19 cellular contexts compared by ENCODE assay signal in the genomic region with DNA sequence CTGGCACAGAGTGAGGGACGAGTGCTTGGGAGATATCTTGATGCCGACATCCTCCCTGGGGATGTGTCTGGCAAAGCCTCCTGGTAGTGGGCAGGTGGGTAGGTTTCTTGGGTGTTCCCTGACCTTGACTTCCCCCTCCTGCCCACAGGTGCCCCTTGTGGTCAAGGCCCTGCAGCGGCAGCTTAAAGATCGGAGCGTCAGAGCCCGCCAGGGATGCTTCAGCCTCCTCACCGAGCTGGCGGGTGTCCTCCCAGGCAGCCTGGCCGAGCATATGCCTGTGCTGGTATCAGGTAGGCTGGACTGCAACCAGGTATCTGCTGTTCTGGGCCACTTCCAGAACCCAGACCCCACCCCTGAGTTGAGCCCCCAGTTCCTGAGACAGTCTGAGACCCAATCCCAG. TPM values are rescaled to one million over a fixed set of nuclear protein-coding genes. Genes with fewer than 3 reads are reported as not detected.
DNase-seq lines count a peak whose midpoint lies in the region; ATAC-seq, FAIRE-seq and TF ChIP-seq lines count a peak whose summit lies in the region.
"Had no signal": no experiment of that assay in that cellular context is flagged by ENCODE, and none has a peak within 500 bp of the region (broad histone marks: within the 10 kb centered on the region; RNA-seq: fewer than 3 reads in every experiment).

No MANE protein-coding gene starts in this region.

- WGBS in K562 (ENCODE audit: insufficient coverage, low coverage, missing lambda C conversion rate), result 78% methylated on average over 5 of the region's 9 CpGs

- no TSS peak for BruUV-seq in HCT116 (replicated peaks; lab: Mats Ljungman, UMichigan)
- BruUV-seq in K562 (replicated peaks; lab: Mats Ljungman, UMichigan), result no TSS peak

- no peak overlapping the region for H3K27ac ChIP-seq in HCT116 (ENCODE audit: low read depth, low read length)
- H3K27ac ChIP-seq in K562 (ENCODE audit: extremely low read depth, low read depth, low read length), result no peak overlapping the region
- H3K27ac ChIP-seq in ascending aorta, result no peak overlapping the region
- H3K27ac ChIP-seq: C4-2B, RWPE1 had no signal

- intact Hi-C loops in HCT116 (cut with micrococcal nuclease), result no loop called here
- intact Hi-C loops in K562 (cut with micrococcal nuclease), result no loop called here
- intact Hi-C loops in ascending aorta (cut with DNase I), result no loop called here

- H3K4me1 ChIP-seq in HCT116 (ENCODE audit: control insufficient read depth in 1 of 2, insufficient read depth in 2 of 2, low read length in 2 of 2), result peaks cover 4 to 6% of the 10 kb centered on the region in 2 experiments
- peaks cover 6 to 24% of the 10 kb centered on the region in 2 experiments; a peak in 4 of 5 replicates for H3K4me1 ChIP-seq in K562 (replicated peaks in 1 of 2; ENCODE audit: control insufficient read depth in 2 of 2, insufficient read depth in 2 of 2, low read length in 2 of 2)
- peaks cover 0 to 4% of the 10 kb centered on the region in 2 donors for H3K4me1 ChIP-seq in ascending aorta
- H3K4me1 ChIP-seq: HAP-1 had no signal

- H3K9ac ChIP-seq in HCT116 (ENCODE audit: low read length), result no peak overlapping the region
- H3K9ac ChIP-seq in K562 (ENCODE audit: insufficient read depth in 1 of 2, low read depth in 2 of 2, low read length in 2 of 2), result 0 out of 4 replicates have a peak overlapping the region, but pooled peaks of 1 of the 2 experiments have one; percentile 20

- no peaks in the 10 kb centered on the region for H3K9me3 ChIP-seq in HCT116 (ENCODE audit: control insufficient read depth in 1 of 2, insufficient read depth in 1 of 2, low read depth in 1 of 2, low read length in 2 of 2)
- H3K9me3 ChIP-seq in K562 (replicated peaks; ENCODE audit: control insufficient read depth, insufficient read depth, low read depth, low read length), result no peaks in the 10 kb centered on the region
- no peaks in the 10 kb centered on the region for H3K9me3 ChIP-seq in ascending aorta
- H3K9me3 ChIP-seq: HAP-1 had no signal

- FAIRE-seq in K562 (lab: Jason Lieb, UNC), result no peak

- TF ChIP-seq CTCF in HCT116 (IDR thresholded peaks at IDR 0.05 in 2 of 3, conservative IDR thresholded peaks at IDR 0.05 in 1 of 3; ENCODE audit: borderline replicate concordance in 1 of 3, insufficient read depth in 1 of 3, low read depth in 2 of 3, low read length in 2 of 3) (peak in 2 of 3 experiments; percentile 30 to 33; a peak in 4 of 6 replicates), K562 (IDR thresholded peaks at IDR 0.05 in 2 of 3, conservative IDR thresholded peaks at IDR 0.05 in 1 of 3; ENCODE audit: insufficient read depth in 2 of 3, low read depth in 1 of 3, low read length in 3 of 3) (peak in 1 of 3 experiments; percentile 36; a peak in 1 of 6 replicates), ascending aorta (IDR thresholded peaks at IDR 0.05) (no peak)

- H3K9me2 ChIP-seq in HCT116 (ENCODE audit: insufficient read depth), result no peaks in the 10 kb centered on the region

- no peak overlapping the region for H3K4me2 ChIP-seq in HCT116 (ENCODE audit: low read length)
- no peak overlapping the region for H3K4me2 ChIP-seq in K562 (ENCODE audit: insufficient read depth, low read length)

- H3K4me3 ChIP-seq in HCT116 (replicated peaks in 1 of 2; ENCODE audit: low read depth in 1 of 2, low read length in 2 of 2) (no peak overlapping the region), K562 (no peak overlapping the region), ascending aorta (no peak overlapping the region)
- H3K4me3 ChIP-seq: HAP-1 had no signal

- TF ChIP-seq POLR2A in HCT116 (IDR thresholded peaks at IDR 0.05; ENCODE audit: borderline replicate concordance, extremely low read depth, insufficient read depth, insufficient read length) (no peak), K562 (conservative IDR thresholded peaks at IDR 0.05) (no peak)

- H4K20me1 ChIP-seq in HCT116 (ENCODE audit: insufficient read depth) (no peaks in the 10 kb centered on the region), K562 (replicated peaks; ENCODE audit: control insufficient read depth, insufficient read depth, low read length) (no peaks in the 10 kb centered on the region; the same call in 1 of the 2 replicates)

- no peak overlapping the region for H2AFZ ChIP-seq in HCT116 (ENCODE audit: low read depth, low read length, poor library complexity, severe bottlenecking)
- no peak overlapping the region for H2AFZ ChIP-seq in K562 (ENCODE audit: low read depth, low read length)

- H3K27me3 ChIP-seq in HCT116 (ENCODE audit: insufficient read depth, low read length), result no peaks in the 10 kb centered on the region
- no peaks in the 10 kb centered on the region for H3K27me3 ChIP-seq in K562 (ENCODE audit: control insufficient read depth in 2 of 2, insufficient read depth in 2 of 2, low read length in 2 of 2)
- no peaks in the 10 kb centered on the region for H3K27me3 ChIP-seq in ascending aorta

- POLR2A ChIA-PET in HCT116 (lab: Charles Lee), result no interaction called here
- POLR2A ChIA-PET in K562 (lab: Yijun Ruan, JAX), result interaction anchor here (0.6 to 6.0 kb wide), 4 partner anchors 10 to 72 kb away, joined by 3 to 61 read pairs (median 3); no protein-coding TSS in a partner anchor

- in situ Hi-C loops in G401 (cut with HindIII; ENCODE audit: low sequenced_read_pairs), result no loop called here
- in situ Hi-C loops in K562 (cut with MboI), result no loop called here

- DNase-seq in G401 (ENCODE audit: low spot score), result peak; percentile 55
- DNase-seq in HCT116 (ENCODE audit: low read depth, low spot score), result no peak
- DNase-seq in K562 (ENCODE audit: extremely low read depth in 1 of 4, low spot score in 3 of 4), result peak in 1 of 4 experiments; percentile 32
- DNase-seq in iPS-NIHi7 (ENCODE audit: extremely low spot score), result peak; percentile 45
- DNase-seq in ascending aorta (ENCODE audit: low spot score in 2 of 2), result no peak
- no peak for DNase-seq in AG08395 (ENCODE audit: low spot score)
- DNase-seq: NCI-H1105 treated with DMSO at 0.1 percent for 48 hours, NCI-H187, NCI-H345, NCI-H69, OCI-M1 had no signal

- peak; percentile 57 for ATAC-seq in HCT116
- ATAC-seq in K562, result no peak
- ATAC-seq in GM19455 (IDR thresholded peaks at IDR 0.05; ENCODE audit: unreplicated experiment), result no peak
- no peak for ATAC-seq in GM19328 (IDR thresholded peaks at IDR 0.05; ENCODE audit: unreplicated experiment)

- RAD21 ChIA-PET in HCT116 (lab: Charles Lee; ENCODE audit: low non-redundant PET in 1 of 2, low total read pairs in 2 of 2, uncharacterized antibody in 2 of 2, unreplicated experiment in 2 of 2), result no interaction called here

- TF ChIP-seq EP300 in K562 (IDR thresholded peaks at IDR 0.05; ENCODE audit: low read length), result no peak

- H3K79me2 ChIP-seq in HCT116 (ENCODE audit: insufficient read depth, low read length), result no peaks in the 10 kb centered on the region
- H3K79me2 ChIP-seq in K562 (ENCODE audit: control insufficient read depth, insufficient read depth, low read length), result no peaks in the 10 kb centered on the region

- CTCF ChIA-PET in HCT116 (lab: Charles Lee), result no interaction called here
- CTCF ChIA-PET in K562 (lab: Yijun Ruan, JAX; ENCODE audit: low intra/inter-chr PET ratio), result no interaction called here

- no peak for TF ChIP-seq RAD21 in HCT116 (IDR thresholded peaks at IDR 0.05; ENCODE audit: low read depth)
- no peak for TF ChIP-seq RAD21 in K562 (CRISPR knock-in tag; conservative IDR thresholded peaks at IDR 0.05 in 1 of 2, IDR thresholded peaks at IDR 0.05 in 1 of 2)

- no peaks in the 10 kb centered on the region for H3K9me1 ChIP-seq in K562 (ENCODE audit: control insufficient read depth, insufficient read depth, low read length)

- no peaks in the 10 kb centered on the region for H3K36me3 ChIP-seq in HCT116 (ENCODE audit: control insufficient read depth in 1 of 2, insufficient read depth in 2 of 2, low read length in 2 of 2)
- H3K36me3 ChIP-seq in K562 (ENCODE audit: control insufficient read depth, insufficient read depth, low read length), result peaks cover 63% of the 10 kb centered on the region; the same call in 1 of the 3 replicates
- peaks cover 60 to 71% of the 10 kb centered on the region in 2 donors for H3K36me3 ChIP-seq in ascending aorta

RNA-seq across cellular contexts. Expression of a gene that starts 19.2 kb away (rescaled TPM):
- 19.2 and 20.2 TPM in 2 replicates for total RNA-seq in G401 (2014; rRNA removed; shearing (Covaris generic))
- total RNA-seq in HCT116 (2021; ENCODE audit: unreplicated experiment), result not detected
- polyA plus RNA-seq in HCT116 (2012), result 0.06 and 0.16 TPM in 2 replicates
- total RNA-seq in K562 (2011; cell fraction: chromatin; rRNA removed; ENCODE audit: low replicate concordance), result 16.3 and 50.5 TPM in 2 replicates
- 28.2 and 28.5 TPM in 2 replicates for total RNA-seq in K562 (2011; cell fraction: nucleolus; rRNA removed)
- total RNA-seq in K562 (2011; cell fraction: nucleoplasm; rRNA removed), result 14.7 and 16.9 TPM in 2 replicates
- 6.4 and 7.8 TPM in 2 replicates for total RNA-seq in K562 (2014; rRNA removed)
- 2.5 and 3.1 TPM in 2 replicates for total RNA-seq in K562 (2014; rRNA removed; fragmentation: Illumina TruSeq; extraction: Trizol)
- total RNA-seq in K562 (2015; rRNA removed; fragmentation: Illumina TruSeq; extraction: Trizol), result 4.3 and 4.9 TPM in 2 replicates
- 14.2 and 14.9 TPM in 2 replicates for total RNA-seq in K562 (2021)
- 4.6 and 5.0 TPM in 2 replicates for polyA plus RNA-seq in K562 (2011; rRNA removed)
- polyA plus RNA-seq in K562 (2011; cell fraction: cytosol; rRNA removed), result 3.2 and 10.0 TPM in 2 replicates
- polyA plus RNA-seq in K562 (2011; cell fraction: nucleus; rRNA removed), result 10.2 and 21.2 TPM in 2 replicates
- 6.1 and 10.3 TPM in 2 replicates for polyA plus RNA-seq in K562 (2012)
- 4.2 and 6.5 TPM in 2 replicates for polyA plus RNA-seq in K562 (2014; fragmentation: Illumina TruSeq; extraction: Trizol)
- polyA plus RNA-seq in K562 (2014; fragmentation: Nextera tagmentation; extraction: Ambion mirVana), result 1 to 10 TPM in 1 of 2 experiments, under 1 TPM in 1; 0.91 to 1.4 TPM
- polyA plus RNA-seq in K562 (2014; rRNA removed), result 7.6 and 7.7 TPM in 2 replicates
- 3.8 and 8.1 TPM in 2 replicates for polyA minus RNA-seq in K562 (2011; rRNA and poly(A)+ RNA removed)
- 7.7 and 7.8 TPM in 2 replicates for polyA minus RNA-seq in K562 (2011; cell fraction: cytosol; rRNA and poly(A)+ RNA removed)
- 10.2 and 10.9 TPM in 2 replicates for polyA minus RNA-seq in K562 (2011; cell fraction: nucleus; rRNA and poly(A)+ RNA removed)
- total RNA-seq in ascending aorta, result 14.4 TPM
- total RNA-seq: HT-29 had no signal

RNA-seq across cellular contexts. Expression of a gene that starts 25.6 kb away (rescaled TPM):
- total RNA-seq in G401 (2014; rRNA removed; shearing (Covaris generic)), result 2,015 and 2,172 TPM in 2 replicates
- total RNA-seq in HCT116 (2021; ENCODE audit: unreplicated experiment) (1,853 TPM), K562 (2014; rRNA removed) (3,132 and 3,347 TPM in 2 replicates), K562 (2014; rRNA removed; fragmentation: Illumina TruSeq; extraction: Trizol) (4,513 and 4,632 TPM in 2 replicates), K562 (2015; rRNA removed; fragmentation: Illumina TruSeq; extraction: Trizol) (4,527 and 4,779 TPM in 2 replicates), K562 (2021) (2,738 and 3,009 TPM in 2 replicates), ascending aorta (1,821 TPM)
- 3,831 and 4,369 TPM in 2 replicates for polyA plus RNA-seq in HCT116 (2012)
- total RNA-seq in K562 (2011; cell fraction: chromatin; rRNA removed; ENCODE audit: low replicate concordance), result 321 and 449 TPM in 2 replicates
- 553 and 562 TPM in 2 replicates for total RNA-seq in K562 (2011; cell fraction: nucleolus; rRNA removed)
- total RNA-seq in K562 (2011; cell fraction: nucleoplasm; rRNA removed), result 913 and 2,354 TPM in 2 replicates
- polyA plus RNA-seq in K562 (2011; rRNA removed) (4,861 and 5,231 TPM in 2 replicates), K562 (2014; fragmentation: Illumina TruSeq; extraction: Trizol) (5,815 and 6,200 TPM in 2 replicates), K562 (2014; fragmentation: Nextera tagmentation; extraction: Ambion mirVana) (1,000 to 10,000 TPM; 3,469 to 4,286 TPM), K562 (2014; rRNA removed) (4,142 and 5,104 TPM in 2 replicates)
- polyA plus RNA-seq in K562 (2011; cell fraction: cytosol; rRNA removed), result 2,530 and 2,776 TPM in 2 replicates
- polyA plus RNA-seq in K562 (2011; cell fraction: nucleus; rRNA removed), result 1,377 and 2,422 TPM in 2 replicates
- 4,850 and 6,211 TPM in 2 replicates for polyA plus RNA-seq in K562 (2012)
- polyA minus RNA-seq in K562 (2011; rRNA and poly(A)+ RNA removed), result 3,010 and 3,339 TPM in 2 replicates
- 1,491 and 1,656 TPM in 2 replicates for polyA minus RNA-seq in K562 (2011; cell fraction: cytosol; rRNA and poly(A)+ RNA removed)
- polyA minus RNA-seq in K562 (2011; cell fraction: nucleus; rRNA and poly(A)+ RNA removed), result 319 and 489 TPM in 2 replicates

RNA-seq across cellular contexts. Expression of a gene that starts 56.7 kb away (rescaled TPM):
- total RNA-seq in G401 (2014; rRNA removed; shearing (Covaris generic)), result not detected in 2 replicates
- total RNA-seq in HCT116 (2021; ENCODE audit: unreplicated experiment) (12.3 TPM), K562 (2014; rRNA removed) (not detected in 2 replicates), K562 (2014; rRNA removed; fragmentation: Illumina TruSeq; extraction: Trizol) (not detected in 2 replicates), K562 (2015; rRNA removed; fragmentation: Illumina TruSeq; extraction: Trizol) (not detected in 2 replicates), K562 (2021) (not detected in 2 replicates), ascending aorta (not detected)
- 18.8 and 19.6 TPM in 2 replicates for polyA plus RNA-seq in HCT116 (2012)
- not detected in 2 replicates for total RNA-seq in K562 (2011; cell fraction: chromatin; rRNA removed; ENCODE audit: low replicate concordance)
- total RNA-seq in K562 (2011; cell fraction: nucleolus; rRNA removed), result not detected in 2 replicates
- total RNA-seq in K562 (2011; cell fraction: nucleoplasm; rRNA removed), result not detected in 2 replicates
- polyA plus RNA-seq in K562 (2011; rRNA removed) (0.31 TPM in 1 of 2 replicates, not detected in the other), K562 (2014; fragmentation: Illumina TruSeq; extraction: Trizol) (not detected in 2 replicates), K562 (2014; fragmentation: Nextera tagmentation; extraction: Ambion mirVana) (under 1 TPM; 0.11 to 0.14 TPM), K562 (2014; rRNA removed) (not detected in 2 replicates)
- polyA plus RNA-seq in K562 (2011; cell fraction: cytosol; rRNA removed), result not detected in 2 replicates
- not detected in 2 replicates for polyA plus RNA-seq in K562 (2011; cell fraction: nucleus; rRNA removed)
- not detected in 2 replicates for polyA plus RNA-seq in K562 (2012)
- not detected in 2 replicates for polyA minus RNA-seq in K562 (2011; rRNA and poly(A)+ RNA removed)
- not detected in 2 replicates for polyA minus RNA-seq in K562 (2011; cell fraction: cytosol; rRNA and poly(A)+ RNA removed)
- polyA minus RNA-seq in K562 (2011; cell fraction: nucleus; rRNA and poly(A)+ RNA removed), result not detected in 2 replicates
- total RNA-seq: A673, HT-29, LHCN-M2 had no signal

Comparison
In these comparisons a context has a peak if more than half of its experiments do, and no peak if none do; other contexts are left out.
1. DNase-seq: peak in G401 (single experiment) and iPS-NIHi7 (single experiment); none in HCT116 (single experiment), ascending aorta (0 of 2) and AG08395 (single experiment).
2. CTCF ChIP-seq: peak in HCT116 (2 of 3); none in ascending aorta (0 of 3).
3. RNA of a gene that starts 56.7 kb away (total RNA-seq): 12.3 TPM in HCT116 (single experiment); not detected in K562, not detected in G401 and not detected in ascending aorta (single experiment); every median in the first group is over 10 times any median in the second.